In the genomic region with DNA sequence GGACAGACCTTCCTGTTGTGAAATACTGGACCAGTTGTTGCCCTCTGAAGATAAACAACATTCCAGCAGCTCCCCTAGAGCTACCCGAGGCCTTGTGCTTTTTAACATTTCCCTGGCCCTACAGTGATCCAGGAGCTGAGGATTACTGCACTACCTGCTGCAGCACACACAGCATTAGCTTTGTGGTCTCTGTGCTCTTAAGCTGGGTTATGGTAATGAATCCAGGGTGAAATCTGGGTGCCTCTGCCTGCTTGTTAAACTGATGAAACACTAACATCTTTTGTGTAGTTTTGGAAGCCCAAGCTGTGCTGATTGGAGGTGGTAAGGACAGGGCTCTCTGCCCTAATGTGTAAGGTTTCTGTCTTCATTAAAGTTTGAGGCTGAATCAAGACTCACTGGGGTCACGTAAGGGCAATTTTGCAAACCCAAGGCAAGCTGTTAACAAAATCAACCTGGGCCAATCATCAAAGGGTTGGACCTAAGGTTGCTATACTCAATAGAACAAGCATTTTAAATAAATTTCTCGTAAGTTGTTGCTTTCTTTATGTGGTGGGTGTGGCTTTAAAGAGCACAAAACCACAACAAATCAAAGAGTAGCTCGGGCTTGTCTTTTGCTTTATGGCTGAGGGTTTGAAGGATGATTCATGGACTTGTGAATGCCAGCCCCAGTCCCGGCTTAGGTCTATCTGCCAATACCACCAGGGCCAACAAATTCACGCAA, we compare ENCODE assay signal across 8 cellular contexts.
DNase-seq lines count a peak whose midpoint lies in the region; ATAC-seq and TF ChIP-seq lines count a peak whose summit lies in the region.

No MANE protein-coding gene starts in this region.

- peak overlapping the region; percentile 0 for H3K9ac ChIP-seq in adipocyte (ENCODE audit: low read length)

- peak overlapping the region; percentile 90 for H3K27ac Mint-ChIP-seq in CD4-positive, alpha-beta T cell
- H3K27ac Mint-ChIP-seq in stimulated activated naive B cell treated with anti-CD40 and anti-IgM and Interleukin-4, amounts not matched to agents 10 μg/mL and 1 μg/mL and 100 μg/mL, for 72 hours = no peak overlapping the region

- CTCF ChIA-PET in CD4-positive, alpha-beta T cell (lab: Charles Lee) = interaction anchor here (0.9 to 2.0 kb wide), 5 partner anchors 22 to 1615 kb away, joined by 3 to 12 read pairs (median 5); no protein-coding TSS in a partner anchor

- no peaks in the 10 kb centered on the region for H3K36me3 ChIP-seq in adipocyte (ENCODE audit: control insufficient read depth, insufficient read depth, low read length, severe bottlenecking)

- no peaks in the 10 kb centered on the region for H3K27me3 Mint-ChIP-seq in CD4-positive, alpha-beta T cell
- peaks cover 3 to 6% of the 10 kb centered on the region in 2 donors for H3K27me3 Mint-ChIP-seq in stimulated activated naive B cell treated with anti-CD40 and anti-IgM and Interleukin-4, amounts not matched to agents 10 μg/mL and 1 μg/mL and 100 μg/mL, for 72 hours

- peak; percentile 83 for ATAC-seq in CD4-positive, alpha-beta T cell (ENCODE audit: poor library complexity)
- ATAC-seq in GM19397 (IDR thresholded peaks at IDR 0.05; ENCODE audit: unreplicated experiment) (no peak), GM19463 (IDR thresholded peaks at IDR 0.05; ENCODE audit: unreplicated experiment) (no peak)
- no peak for ATAC-seq in stimulated activated naive B cell treated with anti-CD40 and anti-IgM and Interleukin-4, amounts not matched to agents 10 μg/mL and 1 μg/mL and 100 μg/mL, for 72 hours (replicated peaks)

- POLR2A ChIA-PET in CD4-positive, alpha-beta T cell (lab: Charles Lee) = interaction anchor here (1.0 to 3.9 kb wide), 11 partner anchors 9 to 83 kb away, joined by 3 to 32 read pairs (median 5); no protein-coding TSS in a partner anchor

- H3K27me3 ChIP-seq in CD4-positive, alpha-beta T cell (ENCODE audit: control insufficient read depth, insufficient read depth, low read length) = no peaks in the 10 kb centered on the region
- H3K27me3 ChIP-seq in adipocyte (replicated peaks; ENCODE audit: control insufficient read depth, insufficient read depth, low read length) = no peaks in the 10 kb centered on the region

- H3K4me1 ChIP-seq in adipocyte (ENCODE audit: control insufficient read depth, insufficient read depth, low read length) = peaks cover 18% of the 10 kb centered on the region

- peaks cover 48% of the 10 kb centered on the region for H3K4me1 Mint-ChIP-seq in CD4-positive, alpha-beta T cell (ENCODE audit: low read depth)
- no peaks in the 10 kb centered on the region for H3K4me1 Mint-ChIP-seq in stimulated activated naive B cell treated with anti-CD40 and anti-IgM and Interleukin-4, amounts not matched to agents 10 μg/mL and 1 μg/mL and 100 μg/mL, for 72 hours

- no peak for TF ChIP-seq CTCF in CD4-positive, alpha-beta T cell (IDR thresholded peaks at IDR 0.05)

- no peaks in the 10 kb centered on the region for H3K9me3 ChIP-seq in CD4-positive, alpha-beta T cell (ENCODE audit: control insufficient read depth, low read length)
- no peaks in the 10 kb centered on the region for H3K9me3 ChIP-seq in adipocyte (ENCODE audit: control insufficient read depth, low read length)

- peak; percentile 14 to 51 (median 36) for DNase-seq in CD4-positive, alpha-beta T cell
- DNase-seq in NOMO-1 (lab: John Stamatoyannopoulos, UW; ENCODE audit: unreplicated experiment in 2 of 2) (peak; percentile 51 to 53), adipocyte (ENCODE audit: low read depth) (peak; percentile 75), mucosa of gallbladder (ENCODE audit: low spot score) (peak; percentile 14), posterior vena cava (ENCODE audit: low spot score) (no peak)
- DNase-seq in stimulated activated naive B cell treated with anti-CD40 and anti-IgM and Interleukin-4, amounts not matched to agents 10 μg/mL and 1 μg/mL and 100 μg/mL, for 72 hours = no peak

- H3K9me3 Mint-ChIP-seq in CD4-positive, alpha-beta T cell = no peaks in the 10 kb centered on the region
- peaks cover 0 to 4% of the 10 kb centered on the region in 2 donors for H3K9me3 Mint-ChIP-seq in stimulated activated naive B cell treated with anti-CD40 and anti-IgM and Interleukin-4, amounts not matched to agents 10 μg/mL and 1 μg/mL and 100 μg/mL, for 72 hours

- peak overlapping the region; percentile 0 for H3K4me3 ChIP-seq in adipocyte (ENCODE audit: low read length)

- peak overlapping the region; percentile 52 for H3K4me3 Mint-ChIP-seq in CD4-positive, alpha-beta T cell
- no peak overlapping the region for H3K4me3 Mint-ChIP-seq in stimulated activated naive B cell treated with anti-CD40 and anti-IgM and Interleukin-4, amounts not matched to agents 10 μg/mL and 1 μg/mL and 100 μg/mL, for 72 hours

- intact Hi-C loops in CD4-positive, alpha-beta T cell (cut with DNase I, micrococcal nuclease) = loop anchor here (1.0 to 5.0 kb wide), 3 partner anchors 31 to 78 kb away; no protein-coding TSS in a partner anchor
- intact Hi-C loops in posterior vena cava (cut with DNase I) = no loop called here

- H3K27ac ChIP-seq in CD4-positive, alpha-beta T cell (ENCODE audit: low read depth, low read length) = peak overlapping the region; percentile 13

- H3K36me3 Mint-ChIP-seq in CD4-positive, alpha-beta T cell (ENCODE audit: low read depth) = no peaks in the 10 kb centered on the region
- H3K36me3 Mint-ChIP-seq in stimulated activated naive B cell treated with anti-CD40 and anti-IgM and Interleukin-4, amounts not matched to agents 10 μg/mL and 1 μg/mL and 100 μg/mL, for 72 hours = no peaks in the 10 kb centered on the region

Comparison
In these comparisons a context has a peak if more than half of its experiments do, and no peak if none do; other contexts are left out.
1. DNase-seq: peak in CD4-positive, alpha-beta T cell (10 of 10), NOMO-1 (2 of 2), adipocyte (single experiment) and mucosa of gallbladder (single experiment); none in stimulated activated naive B cell treated with anti-CD40 and anti-IgM and Interleukin-4, amounts not matched to agents 10 μg/mL and 1 μg/mL and 100 μg/mL, for 72 hours (single experiment) and posterior vena cava (single experiment).
2. intact Hi-C loops: an anchor here in CD4-positive, alpha-beta T cell (1.0 to 5.0 kb wide); none called in posterior vena cava.